29 cellular contexts compared by ENCODE assay signal in genomic region chr5:166046956-166047355, GRCh38.
"Had no signal": no experiment of that assay in that cellular context is flagged by ENCODE, and none has a peak within 500 bp of the region (broad histone marks: within the 10 kb centered on the region; RNA-seq: fewer than 3 reads in every experiment).

No MANE protein-coding gene starts in this region.

- H3K27ac ChIP-seq: ascending aorta, cardiac muscle cell, WERI-Rb-1 had no signal

- H3K9me3 ChIP-seq: ascending aorta had no signal

- H3K4me3 ChIP-seq: ascending aorta, cardiac muscle cell had no signal

- H3K36me3 ChIP-seq: ascending aorta, cardiac muscle cell, WERI-Rb-1 had no signal

- H3K27me3 ChIP-seq: ascending aorta, cardiac muscle cell had no signal

- DNase-seq: activated CD4-positive, alpha-beta memory T cell treated with anti-CD3 and anti-CD28 coated beads, Interleukin-2, amount 10 ng/mL, durations not matched to agents 7 days and 5 days; activated CD4-positive, alpha-beta T cell treated with anti-CD3 and anti-CD28 coated beads for 1 hour; activated CD4-positive, alpha-beta T cell treated with anti-CD3 and anti-CD28 coated beads for 36 hours; activated CD4-positive, alpha-beta T cell treated with anti-CD3 and anti-CD28 coated beads for 48 hours; activated CD4-positive, alpha-beta T cell treated with anti-CD3 and anti-CD28 coated beads, Interleukin-2, amount 10 ng/mL, durations not matched to agents 7 days and 5 days; activated CD4-positive, alpha-beta T cell treated with anti-CD3 and anti-CD28 coated beads, Interleukin-2, amount 50 U/mL, for 48 hours; activated CD4-positive, CD25-positive, alpha-beta regulatory T cell; activated CD8-positive, alpha-beta memory T cell treated with anti-CD3 and anti-CD28 coated beads for 24 hours; activated CD8-positive, alpha-beta memory T cell treated with anti-CD3 and anti-CD28 coated beads, Interleukin-2, amount 10 ng/mL, durations not matched to agents 7 days and 5 days; activated CD8-positive, alpha-beta memory T cell treated with anti-CD3 and anti-CD28 coated beads, Interleukin-2, amount 50 U/mL, for 48 hours; activated CD8-positive, alpha-beta T cell treated with anti-CD3 and anti-CD28 coated beads, Interleukin-2, amount 10 ng/mL, durations not matched to agents 7 days and 5 days; activated effector memory CD4-positive, alpha-beta T cell treated with Interleukin-2 at 50 U/mL for 16 hours; activated gamma-delta T cell; activated naive CD4-positive, alpha-beta T cell treated with anti-CD3 and anti-CD28 coated beads, Interleukin-2, amount 10 ng/mL, durations not matched to agents 7 days and 5 days; activated naive CD4-positive, alpha-beta T cell treated with Interleukin-2 at 50 U/mL for 16 hours; activated naive CD8-positive, alpha-beta T cell treated with anti-CD3 and anti-CD28 coated beads, Interleukin-2, amount 10 ng/mL, durations not matched to agents 7 days and 5 days; activated naive CD8-positive, alpha-beta T cell treated with anti-CD3 and anti-CD28 coated beads, Interleukin-2, amount 50 U/mL, for 24 hours; activated T-cell treated with anti-CD3 and anti-CD28 coated beads, Interleukin-2, amount 50 U/mL, for 24 hours; activated T-cell treated with anti-CD3 and anti-CD28 coated beads, Interleukin-2, amount 50 U/mL, for 48 hours; amygdala; anterior cingulate cortex; caudate nucleus; cerebellar nuclear complex; T-helper 1 cell; T-helper 2 cell; T-helper 9 cell; WERI-Rb-1 had no signal
